Comparison of ENCODE assay signal across 25 cellular contexts in genomic region chr11:71165771-71166170, GRCh38.
DNase-seq lines count a peak whose midpoint lies in the region; FAIRE-seq and TF ChIP-seq lines count a peak whose summit lies in the region.
"Had no signal": no experiment of that assay in that cellular context is flagged by ENCODE, and none has a peak within 500 bp of the region (broad histone marks: within the 10 kb centered on the region; RNA-seq: fewer than 3 reads in every experiment).

No MANE protein-coding gene starts in this region.

- H3K4me1 ChIP-seq in kidney (ENCODE audit: control insufficient read depth in 1 of 2, insufficient read depth in 1 of 2, low read depth in 1 of 2, low read length in 2 of 2), result no peaks in the 10 kb centered on the region
- no peaks in the 10 kb centered on the region for H3K4me1 ChIP-seq in tibial artery
- H3K4me1 ChIP-seq: HAP-1 had no signal

- H3K27ac Mint-ChIP-seq in chondrocyte (ENCODE audit: unreplicated experiment), result no peak overlapping the region
- peak overlapping the region; percentile 41 for H3K27ac Mint-ChIP-seq in progenitor cell of endocrine pancreas
- H3K27ac Mint-ChIP-seq: CD4-positive, alpha-beta memory T cell; HFFc6 had no signal

- H3K27ac ChIP-seq in kidney (ENCODE audit: low read depth in 2 of 2, low read length in 2 of 2), result no peak overlapping the region
- H3K27ac ChIP-seq in tibial artery, result no peak overlapping the region

- no peak for TF ChIP-seq CTCF in chondrocyte (IDR thresholded peaks at IDR 0.05)
- no peak for TF ChIP-seq CTCF in kidney (IDR thresholded peaks at IDR 0.05; ENCODE audit: borderline replicate concordance, extremely low read depth, insufficient read depth)
- no peak for TF ChIP-seq CTCF in progenitor cell of endocrine pancreas (IDR thresholded peaks at IDR 0.05; ENCODE audit: unreplicated experiment)
- no peak for TF ChIP-seq CTCF in tibial artery (IDR thresholded peaks at IDR 0.05)

- H3K4me3 Mint-ChIP-seq in chondrocyte (ENCODE audit: unreplicated experiment) (no peak overlapping the region), progenitor cell of endocrine pancreas (ENCODE audit: low read depth) (no peak overlapping the region)
- H3K4me3 Mint-ChIP-seq: CD4-positive, alpha-beta memory T cell; HFFc6 had no signal

- H3K4me1 Mint-ChIP-seq in chondrocyte (ENCODE audit: low read depth), result no peaks in the 10 kb centered on the region
- H3K4me1 Mint-ChIP-seq in progenitor cell of endocrine pancreas (ENCODE audit: low read depth), result peaks cover 10% of the 10 kb centered on the region
- H3K4me1 Mint-ChIP-seq: CD4-positive, alpha-beta memory T cell had no signal

- no peak overlapping the region for H3K4me3 ChIP-seq in kidney (ENCODE audit: low read length in 2 of 2)
- H3K4me3 ChIP-seq in tibial artery, result no peak overlapping the region
- H3K4me3 ChIP-seq: HAP-1 had no signal

- peaks cover 0 to 4% of the 10 kb centered on the region in 2 donors for H3K27me3 ChIP-seq in tibial artery

- H3K36me3 ChIP-seq in kidney (ENCODE audit: control insufficient read depth in 1 of 2, insufficient read depth in 2 of 2, low read length in 2 of 2) (no peaks in the 10 kb centered on the region), tibial artery (no peaks in the 10 kb centered on the region)
- H3K36me3 ChIP-seq: HAP-1 had no signal

- intact Hi-C loops in kidney (cut with DNase I), result no loop called here
- intact Hi-C loops in tibial artery (cut with DNase I; ENCODE audit: low total_unique reads), result no loop called here

- DNase-seq in chondrocyte (ENCODE audit: low spot score) (peak; percentile 75), kidney (peak; percentile 53), progenitor cell of endocrine pancreas (ENCODE audit: low spot score, unreplicated experiment) (no peak), tibial artery (peak; percentile 9 to 40), retina (no peak), NCI-H2227 (lab: John Stamatoyannopoulos, UW; ENCODE audit: unreplicated experiment) (no peak), occipital lobe (lab: John Stamatoyannopoulos, UW) (no peak)
- DNase-seq: C1 segment of cervical spinal cord; CD4-positive, alpha-beta memory T cell; COR-L47; DMS53; GOT3; HFFc6; KBM-7; NCI-H1105 treated with DMSO at 0.1 percent for 48 hours; NCI-H146; NCI-H1930; NCI-H2107; NCI-H446; NCI-H524 treated with DMSO at 0.1 percent for 48 hours; NCI-H774; PC-3; Right ventricle myocardium superior had no signal

- H3K9ac ChIP-seq in kidney (ENCODE audit: low read length in 2 of 2), result no peak overlapping the region

- no peaks in the 10 kb centered on the region for H3K9me3 ChIP-seq in kidney (ENCODE audit: control insufficient read depth in 1 of 2, low read length in 2 of 2)
- no peaks in the 10 kb centered on the region for H3K9me3 ChIP-seq in tibial artery
- H3K9me3 ChIP-seq: HAP-1 had no signal

- H3K9me3 Mint-ChIP-seq in chondrocyte (ENCODE audit: low read depth) (no peaks in the 10 kb centered on the region), progenitor cell of endocrine pancreas (ENCODE audit: low read depth) (peaks cover 3% of the 10 kb centered on the region)
- H3K9me3 Mint-ChIP-seq: CD4-positive, alpha-beta memory T cell had no signal

- H3K36me3 Mint-ChIP-seq in chondrocyte (ENCODE audit: low read depth) (no peaks in the 10 kb centered on the region), progenitor cell of endocrine pancreas (ENCODE audit: insufficient read depth) (peaks cover 20% of the 10 kb centered on the region)
- H3K36me3 Mint-ChIP-seq: CD4-positive, alpha-beta memory T cell had no signal

- no peak for FAIRE-seq in kidney (lab: Jason Lieb, UNC)
- FAIRE-seq: HTR-8/SVneo had no signal

- H3K27me3 Mint-ChIP-seq in chondrocyte (ENCODE audit: low read depth) (peaks cover 40% of the 10 kb centered on the region), progenitor cell of endocrine pancreas (no peaks in the 10 kb centered on the region)

Comparison
In these comparisons a context has a peak if more than half of its experiments do, and no peak if none do; other contexts are left out.
1. DNase-seq: peak in chondrocyte (single experiment), kidney (single experiment) and tibial artery (2 of 2); none in progenitor cell of endocrine pancreas (single experiment), retina (single experiment), NCI-H2227 (single experiment) and occipital lobe (single experiment).